ENCODE assay signal across 17 cellular contexts in the genomic region with DNA sequence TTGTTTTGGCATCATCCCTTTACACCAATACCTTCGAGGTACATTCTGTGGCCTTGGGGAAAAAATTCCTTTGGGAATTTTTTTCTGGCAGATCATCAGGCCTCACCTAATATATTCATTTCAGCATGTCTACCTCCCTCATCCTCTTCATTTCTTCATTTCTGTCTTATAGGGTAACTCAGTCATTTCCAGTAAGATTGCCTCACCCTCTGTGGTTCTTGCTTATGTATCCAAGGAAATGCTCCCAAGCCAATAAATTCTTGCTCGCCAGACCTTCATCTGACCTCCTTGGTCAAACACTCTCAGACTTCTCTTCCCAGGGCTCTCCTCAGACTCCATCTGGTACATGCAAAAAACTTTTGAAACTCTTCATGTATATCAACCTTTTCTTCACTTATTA.
A peak's percentile ranks its signal among the peaks of the same experiment; 100 is the strongest.
DNase-seq lines count a peak whose midpoint lies in the region; ATAC-seq, FAIRE-seq and TF ChIP-seq lines count a peak whose summit lies in the region.
"Had no signal": no experiment of that assay in that cellular context is flagged by ENCODE, and none has a peak within 500 bp of the region (broad histone marks: within the 10 kb centered on the region; RNA-seq: fewer than 3 reads in every experiment).

No MANE protein-coding gene starts in this region.

- no peaks in the 10 kb centered on the region for H3K36me3 ChIP-seq in fibroblast of lung (ENCODE audit: control insufficient read depth, insufficient read depth, low read length)
- H3K36me3 ChIP-seq: HAP-1, sigmoid colon had no signal

- H3K9ac ChIP-seq in fibroblast of lung (ENCODE audit: insufficient read depth, low read length) = no peak overlapping the region

- peak overlapping the region; percentile 71 for H3K27ac ChIP-seq in fibroblast of lung (ENCODE audit: insufficient read depth, low read length)
- H3K27ac ChIP-seq: sigmoid colon had no signal

- ATAC-seq in activated CD4-positive, CD25-positive, alpha-beta regulatory T cell treated with anti-CD3 and anti-CD28 coated beads, Interleukin-2, amount 50 U/mL, for 24 hours = no peak
- no peak for ATAC-seq in Right ventricle myocardium superior (ENCODE audit: poor library complexity)
- ATAC-seq: activated T-cell treated with anti-CD3 and anti-CD28 coated beads, Interleukin-2, amount 50 U/mL, for 4 hours had no signal

- H3K27me3 ChIP-seq in fibroblast of lung (ENCODE audit: control insufficient read depth, insufficient read depth, low read length) = no peaks in the 10 kb centered on the region
- H3K27me3 ChIP-seq: sigmoid colon had no signal

- H3K4me3 ChIP-seq in fibroblast of lung (replicated peaks in 1 of 4; ENCODE audit: control extremely low read depth in 1 of 4, insufficient read depth in 1 of 4, low read depth in 3 of 4, low read length in 4 of 4) (no peak overlapping the region), skeletal muscle cell (ENCODE audit: low read depth, low read length) (no peak overlapping the region)
- H3K4me3 ChIP-seq: HAP-1, sigmoid colon had no signal

- DNase-seq in EH (ENCODE audit: low read depth) = peak; percentile 98
- peak; percentile 83 for DNase-seq in RCC 7860 (ENCODE audit: low spot score)
- peak; percentile 94 to 96 for DNase-seq in fibroblast of lung (ENCODE audit: low read depth in 2 of 2)
- DNase-seq in skeletal muscle cell (ENCODE audit: low read depth) = peak; percentile 89
- no peak for DNase-seq in Right ventricle myocardium superior
- no peak for DNase-seq in HUDEP-2 (lab: John Stamatoyannopoulos, UW; ENCODE audit: unreplicated experiment in 76 of 76)
- DNase-seq: activated CD4-positive, alpha-beta memory T cell treated with anti-CD3 and anti-CD28 coated beads, Interleukin-2, amount 10 ng/mL, durations not matched to agents 7 days and 5 days; activated T-cell treated with anti-CD3 and anti-CD28 coated beads, Interleukin-2, amount 50 U/mL, for 4 hours; DMS53; effector CD8-positive, alpha-beta T cell; NCI-H1436; occipital lobe; sigmoid colon; stimulated activated CD4-positive, alpha-beta T cell treated with anti-CD3 and anti-CD28 coated beads, Interleukin-2, amount 100 ng/mL, for 48 hours had no signal

- H3K9me3 ChIP-seq in fibroblast of lung (ENCODE audit: control insufficient read depth, insufficient read depth, low read depth, low read length) = no peaks in the 10 kb centered on the region
- H3K9me3 ChIP-seq: HAP-1, sigmoid colon had no signal

- peaks cover 9% of the 10 kb centered on the region for H3K4me1 ChIP-seq in fibroblast of lung (ENCODE audit: control insufficient read depth, extremely low read depth, insufficient read depth, low read length)
- H3K4me1 ChIP-seq: HAP-1, sigmoid colon had no signal

- no peaks in the 10 kb centered on the region for H4K20me1 ChIP-seq in fibroblast of lung (ENCODE audit: control insufficient read depth, extremely low read depth, insufficient read depth, low read length)

- peak; percentile 80 for FAIRE-seq in RCC 7860 (lab: Jason Lieb, UNC)
- FAIRE-seq: frontal cortex had no signal

- intact Hi-C loops in Right ventricle myocardium superior (cut with DNase I) = no loop called here

- no peak overlapping the region for H3K4me2 ChIP-seq in fibroblast of lung (ENCODE audit: extremely low read depth, insufficient read depth, low read length)

- no peaks in the 10 kb centered on the region for H3K79me2 ChIP-seq in fibroblast of lung (ENCODE audit: control insufficient read depth, insufficient read depth, low read length)

- no peak for TF ChIP-seq CTCF in fibroblast of lung (conservative IDR thresholded peaks at IDR 0.05 in 1 of 2, IDR thresholded peaks at IDR 0.05 in 1 of 2; ENCODE audit: low read depth in 1 of 2, low read length in 2 of 2)

- no peak overlapping the region for H2AFZ ChIP-seq in fibroblast of lung (ENCODE audit: low read length)

Comparison
In these comparisons a context has a peak if more than half of its experiments do, and no peak if none do; other contexts are left out.
1. DNase-seq: peak in EH (single experiment), RCC 7860 (single experiment), fibroblast of lung (2 of 2) and skeletal muscle cell (single experiment); none in Right ventricle myocardium superior (single experiment) and HUDEP-2 (0 of 76).